In the genomic region with DNA sequence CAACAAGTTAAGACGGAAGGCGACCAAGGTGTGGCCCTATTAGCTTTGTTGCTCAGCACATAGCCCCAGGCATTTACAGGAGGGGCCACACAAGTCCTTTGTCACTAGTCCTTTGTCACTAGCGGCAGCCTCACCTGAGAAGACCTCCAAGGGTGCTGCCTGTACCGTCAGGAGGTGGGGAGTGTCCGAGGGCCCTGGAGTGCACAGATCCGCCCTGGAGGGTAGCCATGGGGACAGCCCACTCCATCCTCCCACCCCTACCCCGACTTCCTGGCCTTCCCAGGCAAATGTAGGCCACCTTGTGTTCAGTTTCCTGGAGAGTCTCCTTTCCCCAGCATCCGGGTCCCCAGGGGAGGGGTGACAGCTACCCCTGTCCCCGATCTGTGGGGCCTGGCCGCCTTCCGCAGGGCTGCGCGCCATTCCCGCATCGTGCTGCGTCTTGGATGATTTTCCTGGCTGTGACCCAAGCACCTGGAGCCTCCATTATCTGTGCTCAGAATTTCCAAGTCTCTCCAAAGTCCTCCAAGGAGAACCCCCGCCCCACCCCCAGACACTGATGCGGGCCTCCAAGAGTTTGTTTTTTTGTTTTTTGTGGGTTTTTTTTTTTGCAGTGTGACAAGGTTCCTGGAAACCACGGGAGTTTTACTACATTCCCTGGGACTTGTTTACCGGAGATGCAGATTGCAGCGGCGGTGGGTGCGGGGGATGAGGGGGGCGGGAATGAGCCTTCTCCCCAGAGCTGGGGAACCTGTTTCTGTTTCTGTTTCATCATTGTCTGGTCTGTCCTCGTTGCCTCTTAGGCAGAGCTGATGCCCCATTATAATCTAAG, we compare ENCODE assay signal across 8 cellular contexts. TPM values are rescaled to one million over a fixed set of nuclear protein-coding genes. Genes with fewer than 3 reads are reported as not detected.
A peak's percentile ranks its signal among the peaks of the same experiment; 100 is the strongest.
DNase-seq lines count a peak whose midpoint lies in the region; ATAC-seq and TF ChIP-seq lines count a peak whose summit lies in the region.

No MANE protein-coding gene starts in this region.

- no peaks in the 10 kb centered on the region for H3K27me3 Mint-ChIP-seq in activated CD8-positive, alpha-beta memory T cell treated with anti-CD3 and anti-CD28 coated beads, Interleukin-2, amount 10 ng/mL, durations not matched to agents 7 days and 5 days

- TF ChIP-seq CTCF in testis (IDR thresholded peaks at IDR 0.05): no peak

- peak overlapping the region; percentile 73 to 81 for H3K27ac ChIP-seq in testis
- no peak overlapping the region for H3K27ac ChIP-seq in Karpas-422 (ENCODE audit: low read length)

- intact Hi-C loops in testis (cut with DNase I; ENCODE audit: low total_unique reads): no loop called here

- peaks cover 16% of the 10 kb centered on the region for H3K4me1 Mint-ChIP-seq in activated CD8-positive, alpha-beta memory T cell treated with anti-CD3 and anti-CD28 coated beads, Interleukin-2, amount 10 ng/mL, durations not matched to agents 7 days and 5 days

- TF ChIP-seq POLR2A in testis (IDR thresholded peaks at IDR 0.05): no peak

- no peak overlapping the region for H2AFZ ChIP-seq in Karpas-422 (ENCODE audit: low read length)

- H3K4me1 ChIP-seq in testis: peaks cover 12% of the 10 kb centered on the region
- H3K4me1 ChIP-seq in Karpas-422 (ENCODE audit: low read length): no peaks in the 10 kb centered on the region

- H3K79me2 ChIP-seq in Karpas-422 (ENCODE audit: low read length): no peaks in the 10 kb centered on the region

- no peaks in the 10 kb centered on the region for H3K27me3 ChIP-seq in testis
- no peaks in the 10 kb centered on the region for H3K27me3 ChIP-seq in Karpas-422 (ENCODE audit: low read length)

- H3K4me2 ChIP-seq in Karpas-422 (ENCODE audit: low read depth, low read length, poor library complexity, severe bottlenecking): no peak overlapping the region

- H3K9me2 ChIP-seq in Karpas-422 (replicated peaks; ENCODE audit: insufficient read depth, low read length): no peaks in the 10 kb centered on the region

- H3K36me3 ChIP-seq in testis (ENCODE audit: low read depth, missing control alignments): no peaks in the 10 kb centered on the region
- no peaks in the 10 kb centered on the region for H3K36me3 ChIP-seq in Karpas-422 (ENCODE audit: insufficient read depth, low read length)

- 14 to 20% methylated on average over 21 to 25 of the region's 25 CpGs for WGBS in testis, 2 donors

- no peak overlapping the region for H3K4me3 Mint-ChIP-seq in activated CD8-positive, alpha-beta memory T cell treated with anti-CD3 and anti-CD28 coated beads, Interleukin-2, amount 10 ng/mL, durations not matched to agents 7 days and 5 days

- CTCF ChIA-PET in activated CD8-positive, alpha-beta memory T cell treated with anti-CD3 and anti-CD28 coated beads, Interleukin-2, amount 10 ng/mL, durations not matched to agents 7 days and 5 days (lab: Charles Lee): interaction anchor here (1.3 to 6.1 kb wide), 5 partner anchors 8 to 56 kb away, joined by 3 to 37 read pairs (median 7); no protein-coding TSS in a partner anchor

- no peaks in the 10 kb centered on the region for H3K9me3 ChIP-seq in testis
- no peaks in the 10 kb centered on the region for H3K9me3 ChIP-seq in Karpas-422 (ENCODE audit: low read length)

- no peak overlapping the region for H3K27ac Mint-ChIP-seq in activated CD8-positive, alpha-beta memory T cell treated with anti-CD3 and anti-CD28 coated beads, Interleukin-2, amount 10 ng/mL, durations not matched to agents 7 days and 5 days

- no peaks in the 10 kb centered on the region for H4K20me1 ChIP-seq in Karpas-422 (ENCODE audit: insufficient read depth, low read depth, low read length)

- ATAC-seq in activated CD8-positive, alpha-beta memory T cell treated with anti-CD3 and anti-CD28 coated beads, Interleukin-2, amount 10 ng/mL, durations not matched to agents 7 days and 5 days: peak; percentile 68
- ATAC-seq in HG03135 (IDR thresholded peaks at IDR 0.05; ENCODE audit: unreplicated experiment): no peak

- H3K36me3 Mint-ChIP-seq in activated CD8-positive, alpha-beta memory T cell treated with anti-CD3 and anti-CD28 coated beads, Interleukin-2, amount 10 ng/mL, durations not matched to agents 7 days and 5 days: no peaks in the 10 kb centered on the region

- no peak for DNase-seq in activated CD8-positive, alpha-beta memory T cell treated with anti-CD3 and anti-CD28 coated beads, Interleukin-2, amount 10 ng/mL, durations not matched to agents 7 days and 5 days
- no peak for DNase-seq in activated CD8-positive, alpha-beta memory T cell treated with anti-CD3 and anti-CD28 coated beads, Interleukin-2, amount 50 U/mL, for 48 hours
- DNase-seq in amniotic epithelial cell (ENCODE audit: low read depth) (peak; percentile 71), left kidney (ENCODE audit: low read depth, low spot score) (peak; percentile 79), testis (peak; percentile 62), CD1c-positive myeloid dendritic cell (ENCODE audit: extremely low spot score) (no peak), Karpas-422 (no peak)

- no peak overlapping the region for H3K9ac ChIP-seq in Karpas-422 (ENCODE audit: low read length)

- H3K4me3 ChIP-seq in testis (peak overlapping the region in 1 of 2 donors; percentile 18), Karpas-422 (ENCODE audit: low read length) (no peak overlapping the region)

- no peaks in the 10 kb centered on the region for H3K9me3 Mint-ChIP-seq in activated CD8-positive, alpha-beta memory T cell treated with anti-CD3 and anti-CD28 coated beads, Interleukin-2, amount 10 ng/mL, durations not matched to agents 7 days and 5 days (ENCODE audit: low read depth)

RNA-seq across cellular contexts. Expression of a gene that starts 28.6 kb away (rescaled TPM):
- total RNA-seq in activated CD8-positive, alpha-beta memory T cell treated with anti-CD3 and anti-CD28 coated beads, Interleukin-2, amount 10 ng/mL, durations not matched to agents 7 days and 5 days: not detected
- total RNA-seq in testis: 100 to 1,000 TPM in 1 of 2 donors, 10 to 100 TPM in 1; 84.4 to 248 TPM
- 166 TPM for polyA plus RNA-seq in testis (ENCODE audit: insufficient read depth, low read depth, low replicate concordance)
- total RNA-seq in Karpas-422 (2014; rRNA removed; shearing (Covaris generic); ENCODE audit: low replicate concordance): not detected in 2 replicates

Comparison
In these comparisons a context has a peak if more than half of its experiments do, and no peak if none do; other contexts are left out.
1. DNase-seq: peak in amniotic epithelial cell (single experiment), left kidney (single experiment) and testis (single experiment); none in activated CD8-positive, alpha-beta memory T cell treated with anti-CD3 and anti-CD28 coated beads, Interleukin-2, amount 10 ng/mL, durations not matched to agents 7 days and 5 days (single experiment), activated CD8-positive, alpha-beta memory T cell treated with anti-CD3 and anti-CD28 coated beads, Interleukin-2, amount 50 U/mL, for 48 hours (single experiment), CD1c-positive myeloid dendritic cell (single experiment) and Karpas-422 (single experiment).
2. RNA of a gene that starts 28.6 kb away (total RNA-seq): 84.4 to 248 TPM in testis; not detected in activated CD8-positive, alpha-beta memory T cell treated with anti-CD3 and anti-CD28 coated beads, Interleukin-2, amount 10 ng/mL, durations not matched to agents 7 days and 5 days and not detected in Karpas-422; every median in the first group is over 10 times any median in the second.